Comparison of ENCODE assay signal across 8 cellular contexts in the genomic region with DNA sequence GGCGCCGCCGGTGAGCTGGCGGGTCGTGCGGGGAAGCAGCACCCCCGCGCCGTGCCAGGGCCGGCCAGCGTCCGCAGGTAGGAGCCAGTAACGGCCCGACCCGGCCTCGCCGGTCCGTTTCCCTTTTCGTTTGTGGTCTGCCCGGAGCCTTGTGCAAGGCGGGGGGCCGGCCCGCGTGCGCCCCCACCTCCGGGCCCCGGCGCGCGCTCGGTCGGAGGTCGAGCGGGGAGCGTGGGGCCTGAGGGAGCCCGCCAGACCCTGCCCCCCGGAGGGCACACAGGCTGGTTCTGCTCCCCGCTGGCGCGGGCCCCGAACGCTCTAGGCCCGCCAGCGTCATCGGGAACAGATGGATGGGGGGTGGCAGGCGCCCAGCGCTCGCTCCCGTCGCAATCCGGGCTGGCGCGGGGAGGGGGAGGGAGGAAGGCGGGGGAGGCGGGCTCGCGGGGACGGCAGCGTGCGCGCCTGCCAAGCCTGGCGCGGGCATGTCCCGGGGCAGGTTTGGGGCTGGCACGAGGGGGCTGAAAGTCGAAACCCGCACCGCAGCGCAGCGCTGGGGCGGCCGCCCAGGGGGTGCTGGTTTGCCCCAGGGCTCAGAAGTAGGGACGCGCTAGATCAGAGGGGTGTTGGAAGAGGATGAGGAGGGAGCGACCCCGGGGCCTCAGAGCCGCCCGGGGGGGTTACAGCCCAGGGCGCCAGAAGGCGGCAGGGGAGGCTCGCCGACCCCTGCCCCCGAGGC. TPM values are rescaled to one million over a fixed set of nuclear protein-coding genes. Genes with fewer than 3 reads are reported as not detected.
A peak's percentile ranks its signal among the peaks of the same experiment; 100 is the strongest.
DNase-seq lines count a peak whose midpoint lies in the region; ATAC-seq, FAIRE-seq and TF ChIP-seq lines count a peak whose summit lies in the region.

No MANE protein-coding gene starts in this region.

- TF ChIP-seq POLR2A in uterus (IDR thresholded peaks at IDR 0.05): peak in 1 of 2 donors; percentile 47

- no peak for FAIRE-seq in RCC 7860 (lab: Jason Lieb, UNC)

- peak overlapping the region; percentile 74 for H3K4me3 ChIP-seq in Jurkat, Clone E6-1 (ENCODE audit: low read length)
- peak overlapping the region; percentile 50 to 53 for H3K4me3 ChIP-seq in uterus

- ATAC-seq in Right ventricle myocardium inferior: peak; percentile 36
- no peak for ATAC-seq in HG02763 (IDR thresholded peaks at IDR 0.05; ENCODE audit: unreplicated experiment)

- no peaks in the 10 kb centered on the region for H3K36me3 Mint-ChIP-seq in activated naive CD8-positive, alpha-beta T cell treated with anti-CD3 and anti-CD28 coated beads for 36 hours

- H3K27me3 Mint-ChIP-seq in activated naive CD8-positive, alpha-beta T cell treated with anti-CD3 and anti-CD28 coated beads for 36 hours: no peaks in the 10 kb centered on the region

- TF ChIP-seq CTCF in uterus (IDR thresholded peaks at IDR 0.05): peak in 1 of 4 experiments; percentile 11

- no peaks in the 10 kb centered on the region for H3K36me3 ChIP-seq in uterus

- peak overlapping the region; percentile 63 for H3K4me3 Mint-ChIP-seq in activated naive CD8-positive, alpha-beta T cell treated with anti-CD3 and anti-CD28 coated beads for 36 hours

- peaks cover 50% of the 10 kb centered on the region for H3K4me1 Mint-ChIP-seq in activated naive CD8-positive, alpha-beta T cell treated with anti-CD3 and anti-CD28 coated beads for 36 hours

- H3K27ac ChIP-seq in uterus: peak overlapping the region; percentile 64 to 80

- no peaks in the 10 kb centered on the region for H3K9me3 Mint-ChIP-seq in activated naive CD8-positive, alpha-beta T cell treated with anti-CD3 and anti-CD28 coated beads for 36 hours

- intact Hi-C loops in Right ventricle myocardium inferior (cut with DNase I): loop anchor here (2.0 to 5.0 kb wide), 5 partner anchors 55 to 304 kb away; no protein-coding TSS in a partner anchor
- intact Hi-C loops in uterus (cut with DNase I; ENCODE audit: low total_unique reads): loop anchor here (2.0 to 10.0 kb wide), 2 partner anchors 191 to 217 kb away; no protein-coding TSS in a partner anchor

- in situ Hi-C loops in Caki2 (cut with HindIII; ENCODE audit: low pct_unique_long_range_greater_than_20kb, low sequenced_read_pairs): no loop called here

- H3K27me3 ChIP-seq in uterus: no peaks in the 10 kb centered on the region

- H3K27ac Mint-ChIP-seq in activated naive CD8-positive, alpha-beta T cell treated with anti-CD3 and anti-CD28 coated beads for 36 hours: no peak overlapping the region

- peaks cover 4 to 54% of the 10 kb centered on the region in 2 donors for H3K4me1 ChIP-seq in uterus

- DNase-seq in Caki2 (ENCODE audit: low read depth): peak; percentile 76
- DNase-seq in Jurkat, Clone E6-1 (ENCODE audit: low read depth, low spot score): peak; percentile 79
- peak; percentile 63 for DNase-seq in RCC 7860 (ENCODE audit: low spot score)
- peak; percentile 65 for DNase-seq in activated naive CD8-positive, alpha-beta T cell treated with anti-CD3 and anti-CD28 coated beads for 36 hours
- DNase-seq in Right ventricle myocardium inferior (ENCODE audit: missing footprints): peak; percentile 91
- peak in 54 of 56 donors; percentile 20 to 90 (median 76) for DNase-seq in nucleus accumbens (lab: John Stamatoyannopoulos, UW)
- DNase-seq in uterus: peak; percentile 76 to 81

- no peaks in the 10 kb centered on the region for H3K9me3 ChIP-seq in uterus

RNA-seq across cellular contexts. Expression of gene GSE1, which starts 1.5 kb away (rescaled TPM):
- total RNA-seq in Caki2 (2014; rRNA removed; shearing (Covaris generic); ENCODE audit: low replicate concordance): 7.1 and 7.9 TPM in 2 replicates
- polyA plus RNA-seq in Jurkat, Clone E6-1 (2012; ENCODE audit: insufficient read depth, insufficient read length): 71.0 TPM
- total RNA-seq in activated naive CD8-positive, alpha-beta T cell treated with anti-CD3 and anti-CD28 coated beads for 36 hours: 10 to 100 TPM; 25.1 to 27.6 TPM
- 28.9 TPM for total RNA-seq in Right ventricle myocardium inferior
- 100 to 1,000 TPM in 1 of 4 donors, 10 to 100 TPM in 3; 32.6 to 128 (median 73.9) TPM for total RNA-seq in uterus
